Comparison of ENCODE assay signal across 13 cellular contexts in genomic region chr20:64145458-64146300, GRCh38. TPM values are rescaled to one million over a fixed set of nuclear protein-coding genes. Genes with fewer than 3 reads are reported as not detected.
DNase-seq lines count a peak whose midpoint lies in the region; ATAC-seq, FAIRE-seq and TF ChIP-seq lines count a peak whose summit lies in the region.
"Had no signal": no experiment of that assay in that cellular context is flagged by ENCODE, and none has a peak within 500 bp of the region (broad histone marks: within the 10 kb centered on the region; RNA-seq: fewer than 3 reads in every experiment).

No MANE protein-coding gene starts in this region.

- H3K4me3 ChIP-seq in BE2C (ENCODE audit: low read depth, low read length) = no peak overlapping the region
- H3K4me3 ChIP-seq in DND-41 (ENCODE audit: low read depth in 1 of 2, low read length in 2 of 2) = no peak overlapping the region
- no peak overlapping the region for H3K4me3 ChIP-seq in OCI-LY3 (ENCODE audit: low read length)
- no peak overlapping the region for H3K4me3 ChIP-seq in testis
- H3K4me3 ChIP-seq: ascending aorta, thoracic aorta had no signal

- WGBS in testis, 2 donors = 94 to 96% methylated on average over 17 of the region's 17 CpGs

- H3K9ac ChIP-seq in DND-41 (ENCODE audit: low read depth, low read length) = no peak overlapping the region
- H3K9ac ChIP-seq in OCI-LY3 (ENCODE audit: low read length) = no peak overlapping the region

- H3K9me3 Mint-ChIP-seq in glutamatergic neuron (ENCODE audit: unreplicated experiment) = peaks cover 25% of the 10 kb centered on the region

- H3K79me2 ChIP-seq in DND-41 (ENCODE audit: insufficient read depth, low read length) = no peaks in the 10 kb centered on the region
- H3K79me2 ChIP-seq in OCI-LY3 (ENCODE audit: low read length) = no peaks in the 10 kb centered on the region

- H3K27ac ChIP-seq in DND-41 (ENCODE audit: low read length) = no peak overlapping the region
- H3K27ac ChIP-seq in OCI-LY3 (ENCODE audit: low read length) = no peak overlapping the region
- H3K27ac ChIP-seq in testis = no peak overlapping the region
- H3K27ac ChIP-seq: ascending aorta, epithelial cell of prostate, thoracic aorta had no signal

- TF ChIP-seq POLR2A in GM12891 (IDR thresholded peaks at IDR 0.05; ENCODE audit: low read depth, low read length) = no peak
- TF ChIP-seq POLR2A in testis (IDR thresholded peaks at IDR 0.05) = no peak

- H3K4me2 ChIP-seq in DND-41 (ENCODE audit: insufficient read depth, low read length) (no peak overlapping the region), OCI-LY3 (ENCODE audit: low read length) (no peak overlapping the region)

- DNase-seq in BE2C (no peak), DND-41 (peak; percentile 22), glutamatergic neuron (peak; percentile 74), GM12891 (ENCODE audit: insufficient read length, low spot score) (no peak), testis (no peak), NCI-H510A treated with DMSO at 0.1 percent for 48 hours (lab: John Stamatoyannopoulos, UW) (no peak)
- DNase-seq: NCI-H2227 treated with DMSO at 0.1 percent for 48 hours; stimulated activated CD4-positive, alpha-beta T cell treated with anti-CD3 and anti-CD28 coated beads, Interleukin-4, amount 100 ng/mL, for 24 hours had no signal

- no peaks in the 10 kb centered on the region for H3K9me3 ChIP-seq in BE2C
- peaks cover 22% of the 10 kb centered on the region for H3K9me3 ChIP-seq in DND-41 (ENCODE audit: insufficient read depth, low read length, severe bottlenecking)
- no peaks in the 10 kb centered on the region for H3K9me3 ChIP-seq in OCI-LY3 (ENCODE audit: insufficient read depth, low read length)
- no peaks in the 10 kb centered on the region for H3K9me3 ChIP-seq in testis
- H3K9me3 ChIP-seq: ascending aorta had no signal

- H3K27me3 Mint-ChIP-seq in glutamatergic neuron (ENCODE audit: unreplicated experiment) = peaks cover 9% of the 10 kb centered on the region

- H3K27ac Mint-ChIP-seq in glutamatergic neuron (ENCODE audit: unreplicated experiment) = peak overlapping the region; percentile 83
- H3K27ac Mint-ChIP-seq: IgD-negative memory B cell had no signal

- peaks cover under 1% of the 10 kb centered on the region; the same call in 1 of the 2 replicates for H4K20me1 ChIP-seq in DND-41 (ENCODE audit: insufficient read depth, low read length)
- no peaks in the 10 kb centered on the region for H4K20me1 ChIP-seq in OCI-LY3 (ENCODE audit: insufficient read depth, low read length)

- intact Hi-C loops in testis (cut with DNase I; ENCODE audit: low total_unique reads) = no loop called here

- peaks cover 17% of the 10 kb centered on the region for H3K4me1 ChIP-seq in BE2C
- no peaks in the 10 kb centered on the region for H3K4me1 ChIP-seq in DND-41 (ENCODE audit: insufficient read depth, low read length)
- no peaks in the 10 kb centered on the region for H3K4me1 ChIP-seq in OCI-LY3 (ENCODE audit: low read length)
- no peaks in the 10 kb centered on the region for H3K4me1 ChIP-seq in testis
- H3K4me1 ChIP-seq: ascending aorta had no signal

- peaks cover 25% of the 10 kb centered on the region for H3K4me1 Mint-ChIP-seq in glutamatergic neuron (ENCODE audit: low read depth, unreplicated experiment)
- H3K4me1 Mint-ChIP-seq: IgD-negative memory B cell had no signal

- H2AFZ ChIP-seq in DND-41 (ENCODE audit: low read depth, low read length) (no peak overlapping the region), OCI-LY3 (ENCODE audit: low read depth, low read length) (no peak overlapping the region)

- H3K4me3 Mint-ChIP-seq in glutamatergic neuron (ENCODE audit: unreplicated experiment) = peak overlapping the region; percentile 38
- H3K4me3 Mint-ChIP-seq: IgD-negative memory B cell had no signal

- H3K36me3 Mint-ChIP-seq in glutamatergic neuron (ENCODE audit: unreplicated experiment) = peaks cover 7% of the 10 kb centered on the region
- H3K36me3 Mint-ChIP-seq: IgD-negative memory B cell had no signal

- no peaks in the 10 kb centered on the region for H3K36me3 ChIP-seq in BE2C
- no peaks in the 10 kb centered on the region for H3K36me3 ChIP-seq in DND-41 (ENCODE audit: insufficient read depth, low read length)
- H3K36me3 ChIP-seq in OCI-LY3 (replicated peaks; ENCODE audit: low read depth, low read length) = no peaks in the 10 kb centered on the region
- no peaks in the 10 kb centered on the region for H3K36me3 ChIP-seq in testis (ENCODE audit: low read depth, missing control alignments)
- H3K36me3 ChIP-seq: ascending aorta, thoracic aorta had no signal

- H3K27me3 ChIP-seq in BE2C (no peaks in the 10 kb centered on the region), DND-41 (ENCODE audit: insufficient read depth, low read length, poor library complexity) (no peaks in the 10 kb centered on the region), OCI-LY3 (ENCODE audit: low read depth, low read length) (peaks cover 6% of the 10 kb centered on the region), testis (no peaks in the 10 kb centered on the region)
- H3K27me3 ChIP-seq: ascending aorta had no signal

- peak; percentile 37 for TF ChIP-seq CTCF in BE2C (IDR thresholded peaks at IDR 0.05; ENCODE audit: low read depth, low read length)
- peak; percentile 60 for TF ChIP-seq CTCF in DND-41 (IDR thresholded peaks at IDR 0.05; ENCODE audit: borderline replicate concordance, extremely low read depth, low read length, poor library complexity, severe bottlenecking)
- 0 out of 2 replicates have a peak, but pooled peaks have one; percentile 15 for TF ChIP-seq CTCF in OCI-LY3 (IDR thresholded peaks at IDR 0.05; ENCODE audit: low read depth, low read length)
- peak; percentile 39 for TF ChIP-seq CTCF in glutamatergic neuron (IDR thresholded peaks at IDR 0.05; ENCODE audit: partially characterized antibody, unreplicated experiment)
- no peak for TF ChIP-seq CTCF in testis (IDR thresholded peaks at IDR 0.05)

- no peak for ATAC-seq in DND-41 (ENCODE audit: insufficient read depth, low read depth)

- no peak for FAIRE-seq in GM12891 (lab: Jason Lieb, UNC)

TF ChIP-seq in GM12891, 5 proteins besides CTCF, POLR2A, EP300 and RAD21:
- no peak for TF ChIP-seq POLR2AphosphoS5 (IDR thresholded peaks at IDR 0.05; ENCODE audit: low read depth, low read length)
- TF ChIP-seq PAX5 (IDR thresholded peaks at IDR 0.05; ENCODE audit: insufficient read depth, low read length, severe bottlenecking) = no peak
- TF ChIP-seq SPI1 (IDR thresholded peaks at IDR 0.05; ENCODE audit: low read depth, low read length) = no peak
- no peak for TF ChIP-seq TAF1 (IDR thresholded peaks at IDR 0.05; ENCODE audit: low read depth, low read length)
- no peak for TF ChIP-seq POU2F2 (IDR thresholded peaks at IDR 0.05; ENCODE audit: low read depth, low read length)

RNA-seq across cellular contexts. Expression of gene MYT1, which starts 18.6 kb away (rescaled TPM):
- polyA plus RNA-seq in BE2C (2012; ENCODE audit: insufficient read depth, insufficient read length, low read depth) = 35.0 TPM
- total RNA-seq in glutamatergic neuron (ENCODE audit: unreplicated experiment) (159 TPM), testis (10 to 100 TPM in 1 of 2 donors, 1 to 10 TPM in 1; 1.7 to 22.2 TPM)
- polyA plus RNA-seq in GM12891 (2012; ENCODE audit: low read depth, missing spikeins) = 0.44 TPM
- polyA plus RNA-seq in testis (ENCODE audit: insufficient read depth, low read depth, low replicate concordance) = 2.9 TPM
- total RNA-seq: ascending aorta, thoracic aorta had no signal
- polyA plus RNA-seq: IgD-negative memory B cell had no signal

RNA-seq across cellular contexts. Expression of gene NPBWR2, which starts 38.3 kb away (rescaled TPM):
- polyA plus RNA-seq in BE2C (2012; ENCODE audit: insufficient read depth, insufficient read length, low read depth) = 0.76 TPM
- total RNA-seq in glutamatergic neuron (ENCODE audit: unreplicated experiment) = not detected
- not detected for polyA plus RNA-seq in GM12891 (2012; ENCODE audit: low read depth, missing spikeins)
- under 1 TPM in 1 of 2 donors, not detected in 1; 0.19 TPM for total RNA-seq in testis
- polyA plus RNA-seq in testis (ENCODE audit: insufficient read depth, low read depth, low replicate concordance) = not detected
- total RNA-seq: ascending aorta, thoracic aorta had no signal
- polyA plus RNA-seq: IgD-negative memory B cell had no signal

Comparison
In these comparisons a context has a peak if more than half of its experiments do, and no peak if none do; other contexts are left out.
1. DNase-seq: peak in DND-41 (single experiment) and glutamatergic neuron (single experiment); none in BE2C (single experiment), GM12891 (single experiment), testis (single experiment) and NCI-H510A treated with DMSO at 0.1 percent for 48 hours (single experiment).
2. CTCF ChIP-seq: peak in BE2C (single experiment), DND-41 (single experiment), OCI-LY3 (single experiment) and glutamatergic neuron (single experiment); none in testis (0 of 3).